ENCODE assay signal across 9 cellular contexts in the genomic region with DNA sequence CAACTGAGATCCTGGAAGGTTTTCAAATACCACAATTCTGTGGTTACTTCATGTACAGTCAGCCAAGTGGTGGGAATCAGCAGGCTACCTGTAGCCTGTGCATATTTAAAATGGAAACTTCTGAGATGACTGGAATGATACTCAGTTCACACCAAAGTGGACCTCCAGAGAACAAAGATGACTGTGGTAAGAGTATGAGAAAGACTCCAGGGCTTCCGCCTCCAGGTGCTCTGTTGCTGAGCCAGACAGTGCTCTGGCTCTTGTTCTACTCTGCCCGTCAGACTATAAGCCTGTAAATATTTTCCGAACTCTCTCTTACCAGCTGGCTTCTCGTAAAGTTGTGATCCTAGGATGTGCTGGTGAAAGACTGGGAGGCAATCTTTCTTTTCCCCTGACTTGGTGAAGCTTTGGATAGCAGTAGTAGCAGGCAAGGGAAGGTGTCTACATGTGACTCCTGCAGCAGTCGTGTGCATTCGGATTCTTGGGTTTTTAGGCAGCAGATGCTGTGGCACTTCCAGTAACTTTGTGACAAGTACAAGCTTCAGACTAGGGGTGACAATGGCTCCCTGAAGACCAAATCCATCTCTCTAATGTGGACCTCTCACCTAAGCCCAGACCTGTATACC. TPM values are rescaled to one million over a fixed set of nuclear protein-coding genes. Genes with fewer than 3 reads are reported as not detected.
DNase-seq lines count a peak whose midpoint lies in the region; ATAC-seq and TF ChIP-seq lines count a peak whose summit lies in the region.
"Had no signal": no experiment of that assay in that cellular context is flagged by ENCODE, and none has a peak within 500 bp of the region (broad histone marks: within the 10 kb centered on the region; RNA-seq: fewer than 3 reads in every experiment).

No MANE protein-coding gene starts in this region.

- H3K27me3 ChIP-seq in naive thymus-derived CD4-positive, alpha-beta T cell (ENCODE audit: control insufficient read depth in 2 of 2, insufficient read depth in 2 of 2, low read length in 2 of 2): no peaks in the 10 kb centered on the region
- H3K27me3 ChIP-seq in A673 (replicated peaks; ENCODE audit: insufficient read depth, low read depth, low read length, poor library complexity): no peaks in the 10 kb centered on the region

- BruUV-seq in A673 (replicated peaks; lab: Mats Ljungman, UMichigan): no TSS peak

- peak; percentile 89 for ATAC-seq in activated CD4-positive, alpha-beta T cell treated with anti-CD3 and anti-CD28 coated beads for 36 hours
- ATAC-seq in GM21717 (IDR thresholded peaks at IDR 0.05; ENCODE audit: unreplicated experiment): peak; percentile 74
- no peak for ATAC-seq in naive thymus-derived CD4-positive, alpha-beta T cell

- H3K4me3 Mint-ChIP-seq in activated CD4-positive, alpha-beta T cell treated with anti-CD3 and anti-CD28 coated beads for 36 hours: no peak overlapping the region
- H3K4me3 Mint-ChIP-seq in naive thymus-derived CD4-positive, alpha-beta T cell: peak overlapping the region in 1 of 10 donors; percentile 38

- H3K4me1 ChIP-seq in naive thymus-derived CD4-positive, alpha-beta T cell (ENCODE audit: control insufficient read depth in 2 of 2, insufficient read depth in 2 of 2, low read length in 2 of 2): peaks cover 15 to 32% of the 10 kb centered on the region in 2 donors
- H3K4me1 ChIP-seq in A673 (ENCODE audit: insufficient read depth, low read length, poor library complexity, severe bottlenecking): peaks cover 18% of the 10 kb centered on the region

- H3K9me3 Mint-ChIP-seq in activated CD4-positive, alpha-beta T cell treated with anti-CD3 and anti-CD28 coated beads for 36 hours (ENCODE audit: low read depth): no peaks in the 10 kb centered on the region
- no peaks in the 10 kb centered on the region for H3K9me3 Mint-ChIP-seq in naive thymus-derived CD4-positive, alpha-beta T cell

- CTCF ChIA-PET in activated CD4-positive, alpha-beta T cell treated with anti-CD3 and anti-CD28 coated beads for 36 hours (lab: Charles Lee): interaction anchor here (0.7 to 3.2 kb wide), 6 partner anchors 11 to 38 kb away, joined by 3 to 16 read pairs (median 4); partner anchors contain the start of gene ST3GAL5
- CTCF ChIA-PET in naive thymus-derived CD4-positive, alpha-beta T cell (lab: Charles Lee): interaction anchor here (0.5 to 3.4 kb wide), 4 partner anchors 21 to 213 kb away, joined by 3 to 18 read pairs (median 4); partner anchors contain the start of gene ST3GAL5
- CTCF ChIA-PET in A673 (lab: Charles Lee): no interaction called here

- TF ChIP-seq CTCF in A673 (conservative IDR thresholded peaks at IDR 0.05; ENCODE audit: low read depth, low read length): no peak

- peaks cover 54% of the 10 kb centered on the region for H3K4me1 Mint-ChIP-seq in activated CD4-positive, alpha-beta T cell treated with anti-CD3 and anti-CD28 coated beads for 36 hours
- H3K4me1 Mint-ChIP-seq in naive thymus-derived CD4-positive, alpha-beta T cell: peaks cover 19 to 84% (median 62%) of the 10 kb centered on the region in 7 donors

- H3K27ac Mint-ChIP-seq in activated CD4-positive, alpha-beta T cell treated with anti-CD3 and anti-CD28 coated beads for 36 hours: no peak overlapping the region
- peak overlapping the region; percentile 1 to 94 (median 51) for H3K27ac Mint-ChIP-seq in naive thymus-derived CD4-positive, alpha-beta T cell

- H3K4me3 ChIP-seq in naive thymus-derived CD4-positive, alpha-beta T cell (ENCODE audit: low read length): no peak overlapping the region
- H3K4me3 ChIP-seq in A673 (ENCODE audit: low read depth, low read length, poor library complexity, severe bottlenecking): no peak overlapping the region

- peak; percentile 61 for DNase-seq in activated CD4-positive, alpha-beta T cell treated with anti-CD3 and anti-CD28 coated beads for 36 hours
- DNase-seq in activated CD4-positive, alpha-beta T cell treated with anti-CD3 and anti-CD28 coated beads, Interleukin-2, amount 50 U/mL, for 1 hour: no peak
- DNase-seq in HT1080 (ENCODE audit: low read depth) (peak; percentile 10), LoVo (ENCODE audit: low spot score) (no peak), A673 (ENCODE audit: low spot score) (no peak), NCI-H1436 treated with DMSO at 0.1 percent for 48 hours (lab: John Stamatoyannopoulos, UW) (no peak)
- DNase-seq in naive thymus-derived CD4-positive, alpha-beta T cell: no peak
- DNase-seq: ACHN had no signal

- POLR2A ChIA-PET in activated CD4-positive, alpha-beta T cell treated with anti-CD3 and anti-CD28 coated beads for 36 hours (lab: Charles Lee): no interaction called here
- POLR2A ChIA-PET in naive thymus-derived CD4-positive, alpha-beta T cell (lab: Charles Lee): interaction anchor here (1.2 to 2.3 kb wide), 3 partner anchors 12 to 23 kb away, joined by 4 to 10 read pairs (median 9); partner anchors contain the start of gene ST3GAL5
- POLR2A ChIA-PET in A673 (lab: Charles Lee; ENCODE audit: low non-redundant PET): no interaction called here

- H3K36me3 Mint-ChIP-seq in activated CD4-positive, alpha-beta T cell treated with anti-CD3 and anti-CD28 coated beads for 36 hours (ENCODE audit: low read depth): peaks cover 3% of the 10 kb centered on the region
- H3K36me3 Mint-ChIP-seq in naive thymus-derived CD4-positive, alpha-beta T cell: peaks cover 0 to 47% (median 32%) of the 10 kb centered on the region in 5 donors

- peaks cover 0 to 14% (median 4%) of the 10 kb centered on the region in 3 experiments for H3K36me3 ChIP-seq in naive thymus-derived CD4-positive, alpha-beta T cell (ENCODE audit: control insufficient read depth in 2 of 3, insufficient read depth in 3 of 3, low read length in 3 of 3)
- no peaks in the 10 kb centered on the region for H3K36me3 ChIP-seq in A673 (ENCODE audit: insufficient read depth, low read length, poor library complexity, severe bottlenecking)

- no peaks in the 10 kb centered on the region for H3K9me3 ChIP-seq in naive thymus-derived CD4-positive, alpha-beta T cell (ENCODE audit: control insufficient read depth in 2 of 3, low read length in 3 of 3)
- H3K9me3 ChIP-seq in A673 (ENCODE audit: low read depth, low read length, poor library complexity, severe bottlenecking): no peaks in the 10 kb centered on the region

- no peaks in the 10 kb centered on the region for H3K27me3 Mint-ChIP-seq in activated CD4-positive, alpha-beta T cell treated with anti-CD3 and anti-CD28 coated beads for 36 hours
- H3K27me3 Mint-ChIP-seq in naive thymus-derived CD4-positive, alpha-beta T cell: no peaks in the 10 kb centered on the region

- intact Hi-C loops in activated CD4-positive, alpha-beta T cell treated with anti-CD3 and anti-CD28 coated beads for 36 hours (cut with DNase I, micrococcal nuclease): loop anchor here (1.0 to 5.0 kb wide), 6 partner anchors 11 to 682 kb away; partner anchors contain the start of gene ST3GAL5 (in 1 of the 2)
- intact Hi-C loops in naive thymus-derived CD4-positive, alpha-beta T cell (cut with micrococcal nuclease): no loop called here
- intact Hi-C loops in A673 (cut with micrococcal nuclease; ENCODE audit: unreplicated experiment): no loop called here

- H3K27ac ChIP-seq in naive thymus-derived CD4-positive, alpha-beta T cell (ENCODE audit: low read depth, low read length): no peak overlapping the region
- no peak overlapping the region for H3K27ac ChIP-seq in A673 (ENCODE audit: low read depth, low read length, poor library complexity, severe bottlenecking)

RNA-seq across cellular contexts. Expression of gene ST3GAL5, which starts 23.1 kb away (rescaled TPM):
- 1 to 10 TPM; 6.2 to 7.3 TPM for total RNA-seq in activated CD4-positive, alpha-beta T cell treated with anti-CD3 and anti-CD28 coated beads for 36 hours
- total RNA-seq in HT1080 (2014; rRNA removed; shearing (Covaris generic)): 1.2 TPM in 2 replicates
- polyA plus RNA-seq in HT1080 (2015; cell fraction: cytosol; rRNA removed): 2.0 and 2.9 TPM in 2 replicates
- 2.4 and 2.5 TPM in 2 replicates for polyA plus RNA-seq in HT1080 (2015; cell fraction: nucleus; rRNA removed)
- total RNA-seq in naive thymus-derived CD4-positive, alpha-beta T cell: 10 to 100 TPM; 37.9 to 53.6 (median 43.0) TPM
- polyA plus RNA-seq in naive thymus-derived CD4-positive, alpha-beta T cell: 10 to 100 TPM; 15.0 to 16.8 TPM
- 25.3 and 27.1 TPM in 2 replicates for total RNA-seq in A673 (2021)

Comparison
In these comparisons a context has a peak if more than half of its experiments do, and no peak if none do; other contexts are left out.
1. DNase-seq: peak in activated CD4-positive, alpha-beta T cell treated with anti-CD3 and anti-CD28 coated beads for 36 hours (single experiment) and HT1080 (single experiment); none in activated CD4-positive, alpha-beta T cell treated with anti-CD3 and anti-CD28 coated beads, Interleukin-2, amount 50 U/mL, for 1 hour (single experiment), naive thymus-derived CD4-positive, alpha-beta T cell (0 of 9), LoVo (single experiment), A673 (single experiment) and NCI-H1436 treated with DMSO at 0.1 percent for 48 hours (single experiment).
2. intact Hi-C loops: an anchor here in activated CD4-positive, alpha-beta T cell treated with anti-CD3 and anti-CD28 coated beads for 36 hours (1.0 to 5.0 kb wide); none called in naive thymus-derived CD4-positive, alpha-beta T cell and A673.